ENCODE assay signal across 8 cellular contexts in genomic region chr11:125887373-125888324, GRCh38. TPM values are rescaled to one million over a fixed set of nuclear protein-coding genes. Genes with fewer than 3 reads are reported as not detected.
DNase-seq lines count a peak whose midpoint lies in the region; ATAC-seq and TF ChIP-seq lines count a peak whose summit lies in the region.

A gene with protein sequence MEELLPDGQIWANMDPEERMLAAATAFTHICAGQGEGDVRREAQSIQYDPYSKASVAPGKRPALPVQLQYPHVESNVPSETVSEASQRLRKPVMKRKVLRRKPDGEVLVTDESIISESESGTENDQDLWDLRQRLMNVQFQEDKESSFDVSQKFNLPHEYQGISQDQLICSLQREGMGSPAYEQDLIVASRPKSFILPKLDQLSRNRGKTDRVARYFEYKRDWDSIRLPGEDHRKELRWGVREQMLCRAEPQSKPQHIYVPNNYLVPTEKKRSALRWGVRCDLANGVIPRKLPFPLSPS (plus strand): TSS chr11:125887668. CDS start chr11:125899369, 11,701 bp downstream.

- peaks cover 7% of the 10 kb centered on the region; the same call in 1 of the 2 replicates for H3K9me3 ChIP-seq in HUES64 (ENCODE audit: insufficient read depth, low read depth, low read length)
- no peaks in the 10 kb centered on the region for H3K9me3 ChIP-seq in mucosa of rectum (ENCODE audit: control insufficient read depth in 2 of 2, low read length in 2 of 2)

- peak; percentile 85 for TF ChIP-seq POLR2A in erythroblast (IDR thresholded peaks at IDR 0.05; ENCODE audit: low read length)

- peaks cover 10% of the 10 kb centered on the region for H3K27me3 Mint-ChIP-seq in activated T-cell treated with anti-CD3 and anti-CD28 coated beads, Interleukin-2, amount 50 U/mL, for 24 hours

- DNase-seq in DMS114 treated with DMSO at 0.1 percent for 48 hours (lab: John Stamatoyannopoulos, UW; ENCODE audit: unreplicated experiment) (peak; percentile 87), OCI-M2 (lab: John Stamatoyannopoulos, UW; ENCODE audit: unreplicated experiment) (peak; percentile 66), erythroblast (lab: John Stamatoyannopoulos, UW) (peak; percentile 95)
- peak; percentile 99 for DNase-seq in activated T-cell treated with anti-CD3 and anti-CD28 coated beads, Interleukin-2, amount 50 U/mL, for 24 hours
- peak; percentile 99 for DNase-seq in stimulated activated CD8-positive, alpha-beta memory T cell treated with anti-CD3 and anti-CD28 coated beads, Interleukin-4, amount 100 ng/mL, for 48 hours

- H3K36me3 ChIP-seq in HUES64 (ENCODE audit: insufficient read depth, low read length) (peaks cover 13% of the 10 kb centered on the region), mucosa of rectum (ENCODE audit: control insufficient read depth in 2 of 2, insufficient read depth in 2 of 2, low read length in 2 of 2) (no peaks in the 10 kb centered on the region)

- H3K27me3 ChIP-seq in HUES64 (ENCODE audit: insufficient read depth, low read length), result 0 out of 2 replicates have a peak, but pooled peaks cover 3% of the 10 kb centered on the region
- no peaks in the 10 kb centered on the region for H3K27me3 ChIP-seq in mucosa of rectum (ENCODE audit: control insufficient read depth in 2 of 2, insufficient read depth in 2 of 2, low read length in 2 of 2)

- ATAC-seq in GM21515 (IDR thresholded peaks at IDR 0.05; ENCODE audit: unreplicated experiment), result peak; percentile 87

- H3K36me3 Mint-ChIP-seq in activated T-cell treated with anti-CD3 and anti-CD28 coated beads, Interleukin-2, amount 50 U/mL, for 24 hours (ENCODE audit: low read depth), result peaks cover 22% of the 10 kb centered on the region

- H3K9ac ChIP-seq in HUES64 (ENCODE audit: low read depth, low read length), result peak within 1 kb of the TSS; percentile 78
- H3K9ac ChIP-seq in mucosa of rectum (ENCODE audit: low read depth in 1 of 2, low read length in 2 of 2), result peak within 1 kb of the TSS; percentile 75 to 94

- H3K4me3 ChIP-seq in HUES64 (ENCODE audit: low read length), result peak within 1 kb of the TSS; percentile 69
- H3K4me3 ChIP-seq in mucosa of rectum (ENCODE audit: low read length in 2 of 2), result peak within 1 kb of the TSS; percentile 87 to 96

- H3K4me1 ChIP-seq in HUES64 (ENCODE audit: insufficient read depth, low read length), result peaks cover 4% of the 10 kb centered on the region; the same call in 1 of the 2 replicates
- H3K4me1 ChIP-seq in mucosa of rectum (ENCODE audit: control insufficient read depth in 2 of 2, insufficient read depth in 2 of 2, low read length in 2 of 2), result peaks cover 0 to 6% of the 10 kb centered on the region in 2 donors

- H3K4me3 Mint-ChIP-seq in activated T-cell treated with anti-CD3 and anti-CD28 coated beads, Interleukin-2, amount 50 U/mL, for 24 hours, result peak within 1 kb of the TSS; percentile 79

- peak within 1 kb of the TSS; percentile 98 for H3K27ac Mint-ChIP-seq in activated T-cell treated with anti-CD3 and anti-CD28 coated beads, Interleukin-2, amount 50 U/mL, for 24 hours

- 7% methylated on average over 91 of the region's 91 CpGs for WGBS in HUES64

- peaks cover 39% of the 10 kb centered on the region for H3K4me1 Mint-ChIP-seq in activated T-cell treated with anti-CD3 and anti-CD28 coated beads, Interleukin-2, amount 50 U/mL, for 24 hours (ENCODE audit: low read depth)

- H3K27ac ChIP-seq in HUES64 (ENCODE audit: low read depth, low read length) (peak within 1 kb of the TSS; percentile 81), mucosa of rectum (ENCODE audit: low read depth in 2 of 2, low read length in 2 of 2) (peak within 1 kb of the TSS; percentile 95 to 96)

- H3K9me3 Mint-ChIP-seq in activated T-cell treated with anti-CD3 and anti-CD28 coated beads, Interleukin-2, amount 50 U/mL, for 24 hours, result no peaks in the 10 kb centered on the region

RNA-seq across cellular contexts. Expression of the gene that starts here (rescaled TPM):
- polyA plus RNA-seq in HUES64 (2013, experiment 1 of 2), result 7.0 TPM
- 9.3 TPM for polyA plus RNA-seq in HUES64 (2013, experiment 2 of 2)

Comparison
In these comparisons a context has a peak if more than half of its experiments do, and no peak if none do; other contexts are left out.
1. Peak in every context shown above with its lines: DNase-seq, ATAC-seq, H3K4me3 ChIP-seq and H3K27ac ChIP-seq.